ENCODE assay signal across 9 cellular contexts in the genomic region with DNA sequence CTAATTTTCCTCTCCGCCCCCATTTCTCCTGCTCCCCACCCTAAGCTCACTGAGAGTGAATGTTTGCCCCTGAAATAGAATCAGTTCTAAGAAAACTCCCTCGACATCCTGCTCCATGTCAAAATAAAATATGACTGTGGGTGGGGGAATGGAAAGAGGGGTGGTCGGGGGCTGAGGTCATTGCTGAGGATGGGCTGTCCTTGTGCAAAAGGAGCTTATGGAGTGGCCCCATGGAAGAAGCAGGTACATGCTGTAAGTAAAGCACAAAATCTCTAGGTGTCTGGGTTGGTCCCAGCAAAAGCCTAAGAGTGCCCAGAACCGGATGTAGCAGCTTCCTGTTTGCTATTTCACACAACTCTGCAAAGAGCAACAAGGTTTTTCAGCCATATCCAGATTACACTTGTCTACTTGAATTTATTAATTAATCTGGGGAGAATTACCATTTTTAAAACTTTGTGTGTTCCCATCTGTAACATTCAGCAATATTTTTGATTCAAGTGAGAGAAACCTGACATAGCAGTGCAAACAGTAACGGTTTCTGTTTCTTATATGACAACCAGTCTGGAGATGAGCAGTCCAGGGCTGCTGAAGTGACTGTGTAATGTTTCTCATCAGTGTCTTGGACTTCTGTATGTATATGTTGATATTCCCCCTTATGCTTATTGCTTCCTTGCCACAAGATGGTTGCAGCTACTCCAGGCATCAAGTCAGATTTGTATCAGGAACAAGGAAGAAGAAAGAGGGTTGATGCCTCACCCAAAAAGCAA. TPM values are rescaled to one million over a fixed set of nuclear protein-coding genes. Genes with fewer than 3 reads are reported as not detected.
DNase-seq lines count a peak whose midpoint lies in the region; ATAC-seq and TF ChIP-seq lines count a peak whose summit lies in the region.
"Had no signal": no experiment of that assay in that cellular context is flagged by ENCODE, and none has a peak within 500 bp of the region (broad histone marks: within the 10 kb centered on the region; RNA-seq: fewer than 3 reads in every experiment).

No MANE protein-coding gene starts in this region.

- POLR2A ChIA-PET in naive thymus-derived CD4-positive, alpha-beta T cell (lab: Charles Lee), result interaction anchor here (0.8 to 1.5 kb wide), 3 partner anchors 11 to 245 kb away, joined by 3 to 5 read pairs (median 3); a partner anchor contains a TSS

- DNase-seq in RWPE2 (ENCODE audit: low spot score), result no peak
- peak in 8 of 9 donors; percentile 24 to 57 (median 43) for DNase-seq in naive thymus-derived CD4-positive, alpha-beta T cell
- DNase-seq in globus pallidus (ENCODE audit: low spot score), result no peak
- no peak for DNase-seq in coronary artery (ENCODE audit: low spot score)
- DNase-seq in lower leg skin (ENCODE audit: low spot score in 2 of 2), result no peak
- DNase-seq in left lobe of liver (ENCODE audit: low spot score), result no peak

- intact Hi-C loops in naive thymus-derived CD4-positive, alpha-beta T cell (cut with micrococcal nuclease), result loop anchor here (1.0 to 10.0 kb wide), 6 partner anchors 69 to 1210 kb away; a partner anchor contains a TSS
- intact Hi-C loops in lower leg skin (cut with DNase I; ENCODE audit: low total_unique reads), result no loop called here

- H3K4me3 ChIP-seq in RWPE2 (ENCODE audit: severe bottlenecking) (no peak overlapping the region), coronary artery (no peak overlapping the region), lower leg skin (ENCODE audit: low read depth, poor library complexity, severe bottlenecking) (no peak overlapping the region)
- peak overlapping the region; percentile 49 for H3K4me3 ChIP-seq in naive thymus-derived CD4-positive, alpha-beta T cell (ENCODE audit: low read length)

- H3K9me3 Mint-ChIP-seq in naive thymus-derived CD4-positive, alpha-beta T cell, result peaks cover 0 to 11% (median 5%) of the 10 kb centered on the region in 11 donors

- CTCF ChIA-PET in naive thymus-derived CD4-positive, alpha-beta T cell (lab: Charles Lee), result interaction anchor here (0.9 to 1.5 kb wide), 4 partner anchors 11 to 341 kb away, joined by 3 to 5 read pairs (median 4); no protein-coding TSS in a partner anchor

- WGBS in lower leg skin, 2 donors, result 46 to 51% methylated on average over 5 of the region's 5 CpGs

- peak; percentile 70 for ATAC-seq in GM18870 (IDR thresholded peaks at IDR 0.05; ENCODE audit: unreplicated experiment)
- peak; percentile 52 for ATAC-seq in HG02840 (IDR thresholded peaks at IDR 0.05; ENCODE audit: low FRiP score, unreplicated experiment)
- ATAC-seq in RWPE2 (ENCODE audit: low read depth), result no peak
- peak; percentile 50 for ATAC-seq in naive thymus-derived CD4-positive, alpha-beta T cell
- ATAC-seq in left lobe of liver, result no peak
- ATAC-seq: Panc1 had no signal

- peak overlapping the region; percentile 72 to 95 (median 87) for H3K27ac Mint-ChIP-seq in naive thymus-derived CD4-positive, alpha-beta T cell

- TF ChIP-seq POLR2A in lower leg skin (IDR thresholded peaks at IDR 0.05), result no peak

- H3K36me3 ChIP-seq in RWPE2 (ENCODE audit: low read depth), result no peaks in the 10 kb centered on the region
- no peaks in the 10 kb centered on the region for H3K36me3 ChIP-seq in naive thymus-derived CD4-positive, alpha-beta T cell (ENCODE audit: control insufficient read depth in 2 of 3, insufficient read depth in 3 of 3, low read length in 3 of 3)

- peak overlapping the region; percentile 74 to 92 (median 86) for H3K4me3 Mint-ChIP-seq in naive thymus-derived CD4-positive, alpha-beta T cell

- peaks cover 27% of the 10 kb centered on the region for H3K4me1 ChIP-seq in RWPE2 (ENCODE audit: insufficient read depth, poor library complexity, severe bottlenecking)
- H3K4me1 ChIP-seq in naive thymus-derived CD4-positive, alpha-beta T cell (ENCODE audit: control insufficient read depth in 2 of 2, insufficient read depth in 2 of 2, low read length in 2 of 2), result peaks cover 30 to 48% of the 10 kb centered on the region in 2 donors

- H3K36me3 Mint-ChIP-seq in naive thymus-derived CD4-positive, alpha-beta T cell, result peaks cover 0 to 24% (median 3%) of the 10 kb centered on the region in 5 donors

- TF ChIP-seq CTCF in RWPE2 (IDR thresholded peaks at IDR 0.05; ENCODE audit: poor library complexity, severe bottlenecking) (no peak), coronary artery (IDR thresholded peaks at IDR 0.05) (no peak), lower leg skin (IDR thresholded peaks at IDR 0.05) (no peak)

- H3K9me3 ChIP-seq in RWPE2 (ENCODE audit: severe bottlenecking), result no peaks in the 10 kb centered on the region
- H3K9me3 ChIP-seq in naive thymus-derived CD4-positive, alpha-beta T cell (ENCODE audit: control insufficient read depth in 2 of 3, low read length in 3 of 3), result no peaks in the 10 kb centered on the region

- peaks cover 40 to 82% (median 63%) of the 10 kb centered on the region in 7 donors for H3K4me1 Mint-ChIP-seq in naive thymus-derived CD4-positive, alpha-beta T cell

- no peaks in the 10 kb centered on the region for H3K27me3 Mint-ChIP-seq in naive thymus-derived CD4-positive, alpha-beta T cell

- H3K27ac ChIP-seq in RWPE2 (ENCODE audit: poor library complexity, severe bottlenecking), result peak overlapping the region; percentile 82
- peak overlapping the region; percentile 51 for H3K27ac ChIP-seq in naive thymus-derived CD4-positive, alpha-beta T cell (ENCODE audit: low read depth, low read length)
- no peak overlapping the region for H3K27ac ChIP-seq in coronary artery

- no peaks in the 10 kb centered on the region for H3K27me3 ChIP-seq in RWPE2 (ENCODE audit: insufficient read depth, poor library complexity, severe bottlenecking)
- no peaks in the 10 kb centered on the region for H3K27me3 ChIP-seq in naive thymus-derived CD4-positive, alpha-beta T cell (ENCODE audit: control insufficient read depth in 2 of 2, insufficient read depth in 2 of 2, low read length in 2 of 2)

RNA-seq across cellular contexts. Expression of a gene that starts 40.4 kb away (rescaled TPM):
- total RNA-seq in naive thymus-derived CD4-positive, alpha-beta T cell, result 100 to 1,000 TPM in 1 of 5 experiments, 10 to 100 TPM in 2, 1 to 10 TPM in 1, under 1 TPM in 1; 1.00 to 692 (median 20.3) TPM
- polyA plus RNA-seq in naive thymus-derived CD4-positive, alpha-beta T cell, result 1 to 10 TPM; 1.8 to 3.0 TPM
- total RNA-seq in lower leg skin (1 to 10 TPM in 1 of 4 donors, under 1 TPM in 1, not detected in 2; 0.75 to 1.0 TPM), left lobe of liver (1.3 TPM)

Comparison
In these comparisons a context has a peak if more than half of its experiments do, and no peak if none do; other contexts are left out.
1. ATAC-seq: peak in GM18870 (single experiment), HG02840 (single experiment) and naive thymus-derived CD4-positive, alpha-beta T cell (single experiment); none in RWPE2 (single experiment) and left lobe of liver (single experiment).
2. DNase-seq: peak in naive thymus-derived CD4-positive, alpha-beta T cell (8 of 9); none in RWPE2 (single experiment), globus pallidus (single experiment), coronary artery (single experiment), lower leg skin (0 of 2) and left lobe of liver (single experiment).
3. H3K27ac ChIP-seq: peak in RWPE2 (single experiment) and naive thymus-derived CD4-positive, alpha-beta T cell (single experiment); none in coronary artery (0 of 2).